ENCODE assay signal across 25 cellular contexts in genomic region chr4:184463856-184464255, GRCh38.
"Had no signal": no experiment of that assay in that cellular context is flagged by ENCODE, and none has a peak within 500 bp of the region (broad histone marks: within the 10 kb centered on the region; RNA-seq: fewer than 3 reads in every experiment).

No MANE protein-coding gene starts in this region.

- H3K27me3 Mint-ChIP-seq: dendritic cell treated with granulocyte-macrophage colony-stimulating factor and Interleukin-4, amounts not matched to agents 40 ng/mL and 50 ng/mL, for 4 days; progenitor cell of endocrine pancreas; type B pancreatic cell had no signal

- H3K9me3 ChIP-seq: colonic mucosa, gastrocnemius medialis, lower lobe of right lung, right lobe of liver, stomach, tibial artery had no signal

- H3K27me3 ChIP-seq: colonic mucosa, gastrocnemius medialis, neural progenitor cell, right lobe of liver, stomach, tibial artery had no signal

- FAIRE-seq: keratinocyte, small intestine had no signal

- H3K36me3 ChIP-seq: colonic mucosa, gastrocnemius medialis, lower lobe of right lung, neural progenitor cell, right lobe of liver, tibial artery had no signal

- H3K4me3 Mint-ChIP-seq: dendritic cell treated with granulocyte-macrophage colony-stimulating factor and Interleukin-4, amounts not matched to agents 40 ng/mL and 50 ng/mL, for 4 days; endodermal cell; nephron; neural progenitor cell; type B pancreatic cell had no signal

- H3K4me3 ChIP-seq: colonic mucosa, gastrocnemius medialis, lower lobe of right lung, neural progenitor cell, right lobe of liver, stomach, tibial artery had no signal

- ATAC-seq: esophagus mucosa, gastrocnemius medialis, left ventricle myocardium superior, lower lobe of right lung had no signal

- H3K9me3 Mint-ChIP-seq: dendritic cell treated with granulocyte-macrophage colony-stimulating factor and Interleukin-4, amounts not matched to agents 40 ng/mL and 50 ng/mL, for 4 days; endodermal cell; nephron; type B pancreatic cell had no signal

- H3K9ac ChIP-seq: neural progenitor cell, parathyroid adenoma had no signal

- H3K4me2 ChIP-seq: neural progenitor cell had no signal

- H3K27ac ChIP-seq: colonic mucosa, epithelial cell of prostate, lower lobe of right lung, neural progenitor cell, parathyroid adenoma, right lobe of liver, tibial artery had no signal

- DNase-seq: colonic mucosa; effector CD8-positive, alpha-beta T cell; endodermal cell; foreskin fibroblast; gastrocnemius medialis; head of caudate nucleus; left ventricle myocardium superior; lower lobe of right lung; right lobe of liver; small intestine; stimulated activated CD4-positive, alpha-beta T cell treated with anti-CD3 and anti-CD28 coated beads, Interleukin-15, amount 100 ng/mL, for 24 hours; stimulated activated CD4-positive, alpha-beta T cell treated with anti-CD3 and anti-CD28 coated beads, Interleukin-4, amount 100 ng/mL, for 1 hour; stimulated activated CD8-positive, alpha-beta memory T cell treated with anti-CD3 and anti-CD28 coated beads, Interleukin-4, amount 100 ng/mL, for 48 hours; stimulated activated naive CD4-positive, alpha-beta T cell treated with Interleukin-2 at 50 U/mL for 16 hours; stomach; tibial artery had no signal

- H3K4me1 ChIP-seq: colonic mucosa had no signal

- H3K27ac Mint-ChIP-seq: dendritic cell treated with granulocyte-macrophage colony-stimulating factor and Interleukin-4, amounts not matched to agents 40 ng/mL and 50 ng/mL, for 4 days; endodermal cell; neural progenitor cell; progenitor cell of endocrine pancreas; type B pancreatic cell had no signal

- H2AFZ ChIP-seq: neural progenitor cell, parathyroid adenoma had no signal
